Comparison of ENCODE assay signal across 8 cellular contexts in the genomic region with DNA sequence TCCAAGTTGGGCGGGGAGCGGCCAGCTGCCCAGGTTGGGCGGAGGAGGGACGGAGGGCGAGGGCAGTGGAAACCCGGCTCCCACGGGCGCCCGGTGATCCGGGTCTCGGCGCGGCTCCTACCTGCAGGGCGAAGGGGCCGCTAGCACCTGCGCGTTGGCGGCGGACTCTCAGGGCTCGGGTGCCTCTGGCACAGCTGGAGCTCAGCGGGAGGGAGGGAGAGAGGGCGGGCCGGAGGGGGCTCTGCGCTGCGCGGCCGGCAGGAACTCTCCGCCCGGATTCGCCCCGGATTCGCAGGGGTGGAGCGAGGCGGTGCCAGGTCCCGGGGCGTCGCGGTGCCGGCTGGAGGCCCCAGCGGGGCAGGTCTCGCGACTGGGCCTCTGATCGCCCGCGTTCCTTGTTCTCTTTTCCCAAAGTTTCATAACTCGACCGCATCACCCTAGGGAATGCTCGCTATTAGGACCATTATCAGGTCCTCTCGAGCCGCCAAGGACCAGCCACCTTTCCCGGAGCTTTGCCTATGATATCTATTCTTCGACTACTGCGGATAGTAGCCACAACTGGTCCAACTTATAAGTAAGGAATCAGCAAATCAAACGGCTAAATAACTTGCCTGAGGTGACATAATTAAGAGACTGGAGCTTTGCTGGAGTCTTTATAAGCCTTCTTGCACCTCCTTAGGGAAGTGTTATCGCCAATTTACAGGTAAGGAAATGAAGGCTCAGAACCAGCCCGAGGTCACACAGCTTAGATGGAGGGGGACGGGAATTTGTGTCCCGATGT. TPM values are rescaled to one million over a fixed set of nuclear protein-coding genes. Genes with fewer than 3 reads are reported as not detected.
DNase-seq lines count a peak whose midpoint lies in the region; ATAC-seq and TF ChIP-seq lines count a peak whose summit lies in the region.

A gene with protein sequence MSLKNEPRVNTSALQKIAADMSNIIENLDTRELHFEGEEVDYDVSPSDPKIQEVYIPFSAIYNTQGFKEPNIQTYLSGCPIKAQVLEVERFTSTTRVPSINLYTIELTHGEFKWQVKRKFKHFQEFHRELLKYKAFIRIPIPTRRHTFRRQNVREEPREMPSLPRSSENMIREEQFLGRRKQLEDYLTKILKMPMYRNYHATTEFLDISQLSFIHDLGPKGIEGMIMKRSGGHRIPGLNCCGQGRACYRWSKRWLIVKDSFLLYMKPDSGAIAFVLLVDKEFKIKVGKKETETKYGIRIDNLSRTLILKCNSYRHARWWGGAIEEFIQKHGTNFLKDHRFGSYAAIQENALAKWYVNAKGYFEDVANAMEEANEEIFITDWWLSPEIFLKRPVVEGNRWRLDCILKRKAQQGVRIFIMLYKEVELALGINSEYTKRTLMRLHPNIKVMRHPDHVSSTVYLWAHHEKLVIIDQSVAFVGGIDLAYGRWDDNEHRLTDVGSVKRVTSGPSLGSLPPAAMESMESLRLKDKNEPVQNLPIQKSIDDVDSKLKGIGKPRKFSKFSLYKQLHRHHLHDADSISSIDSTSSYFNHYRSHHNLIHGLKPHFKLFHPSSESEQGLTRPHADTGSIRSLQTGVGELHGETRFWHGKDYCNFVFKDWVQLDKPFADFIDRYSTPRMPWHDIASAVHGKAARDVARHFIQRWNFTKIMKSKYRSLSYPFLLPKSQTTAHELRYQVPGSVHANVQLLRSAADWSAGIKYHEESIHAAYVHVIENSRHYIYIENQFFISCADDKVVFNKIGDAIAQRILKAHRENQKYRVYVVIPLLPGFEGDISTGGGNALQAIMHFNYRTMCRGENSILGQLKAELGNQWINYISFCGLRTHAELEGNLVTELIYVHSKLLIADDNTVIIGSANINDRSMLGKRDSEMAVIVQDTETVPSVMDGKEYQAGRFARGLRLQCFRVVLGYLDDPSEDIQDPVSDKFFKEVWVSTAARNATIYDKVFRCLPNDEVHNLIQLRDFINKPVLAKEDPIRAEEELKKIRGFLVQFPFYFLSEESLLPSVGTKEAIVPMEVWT (minus strand): TSS at position 206 of the 781 bp plus-strand sequence. CDS start 72,432 bp downstream, outside the sequence.

- peaks cover 39% of the 10 kb centered on the region for H3K27me3 Mint-ChIP-seq in WTC11 (ENCODE audit: low read depth)

- peak within 1 kb of the TSS; percentile 63 for H3K4me3 ChIP-seq in HEK293 (ENCODE audit: low read depth, low read length)

- H3K4me3 Mint-ChIP-seq in WTC11: peak within 1 kb of the TSS; percentile 77

- peak; percentile 71 for ATAC-seq in WTC11
- peak; percentile 89 for ATAC-seq in left lobe of liver

- no peaks in the 10 kb centered on the region for H3K9me3 ChIP-seq in HEK293 (ENCODE audit: control insufficient read depth, insufficient read depth, low read depth, low read length)

- no peaks in the 10 kb centered on the region for H3K36me3 ChIP-seq in HEK293 (ENCODE audit: control insufficient read depth in 2 of 2, insufficient read depth in 1 of 2, low read length in 2 of 2)

- no peaks in the 10 kb centered on the region for H3K9me3 Mint-ChIP-seq in WTC11

- no peaks in the 10 kb centered on the region for H3K36me3 Mint-ChIP-seq in WTC11

- peaks cover 10% of the 10 kb centered on the region for H3K4me1 Mint-ChIP-seq in WTC11

- H3K4me1 ChIP-seq in HEK293 (ENCODE audit: control insufficient read depth, insufficient read depth, low read length): peaks cover 4% of the 10 kb centered on the region; the same call in 1 of the 2 replicates

- peak; percentile 83 to 89 for DNase-seq in NCI-H2081 (lab: John Stamatoyannopoulos, UW)
- no peak for DNase-seq in NCI-H2081 treated with DMSO at 0.1 percent for 48 hours (lab: John Stamatoyannopoulos, UW)
- DNase-seq in NCI-H1092 (lab: John Stamatoyannopoulos, UW): peak; percentile 49
- DNase-seq in WTC11 (ENCODE audit: low spot score): peak; percentile 60
- peak in 1 of 2 donors; percentile 83 for DNase-seq in dermis microvascular lymphatic vessel endothelial cell (ENCODE audit: low read depth in 2 of 2)
- peak; percentile 91 for DNase-seq in left lobe of liver (ENCODE audit: low spot score)
- peak; percentile 24 for DNase-seq in stimulated activated CD4-positive, alpha-beta T cell treated with anti-CD3 and anti-CD28 coated beads, Interleukin-4, amount 100 ng/mL, for 1 hour

- POLR2A ChIA-PET in HEK293 (lab: Yijun Ruan, JAX) (interaction anchor here (0.6 to 1.3 kb wide), 5 partner anchors 12 to 170 kb away, joined by 3 to 4 read pairs (median 4); no protein-coding TSS in a partner anchor), WTC11 (lab: Charles Lee) (interaction anchor here (0.6 kb wide), 1 partner anchor 227 kb away, joined by 3 read pairs; no protein-coding TSS in a partner anchor)

- no peak for TF ChIP-seq CTCF in HEK293 (tag by site-specific recombination; IDR thresholded peaks at IDR 0.05)
- TF ChIP-seq CTCF in WTC11 (IDR thresholded peaks at IDR 0.05): no peak

- peak within 1 kb of the TSS; percentile 84 for H3K27ac ChIP-seq in HEK293 (ENCODE audit: extremely low read depth, low read depth, low read length)

- CTCF ChIA-PET in HEK293 (lab: Yijun Ruan, JAX): interaction anchor here (3.7 kb wide), 1 partner anchor 20 kb away, joined by 19 read pairs; no protein-coding TSS in a partner anchor
- CTCF ChIA-PET in WTC11 (lab: Charles Lee): interaction anchor here (1.4 to 1.9 kb wide), 5 partner anchors 20 to 522 kb away, joined by 4 to 8 read pairs (median 6); no protein-coding TSS in a partner anchor

- no peak within 1 kb of the TSS for H3K27ac Mint-ChIP-seq in WTC11

TF ChIP-seq in HEK293, 187 proteins besides CTCF, POLR2A, EP300 and RAD21 (continues in another document):
- TF ChIP-seq ZNF596 (tag by site-specific recombination; IDR thresholded peaks at IDR 0.05) (peak; percentile 55; the same call in 1 of the 2 replicates), ZNF146 (tag by site-specific recombination; IDR thresholded peaks at IDR 0.05) (no peak; the same call in 1 of the 2 replicates), KLF1 (tag by site-specific recombination; IDR thresholded peaks at IDR 0.05) (peak; percentile 79), ZNF707 (tag by site-specific recombination; IDR thresholded peaks at IDR 0.05) (no peak), ZNF2 (tag by site-specific recombination; IDR thresholded peaks at IDR 0.05) (0 out of 2 replicates have a peak, but pooled peaks have one; percentile 11), ZNF10 (tag by site-specific recombination; IDR thresholded peaks at IDR 0.05) (0 out of 2 replicates have a peak, but pooled peaks have one; percentile 29)
- TF ChIP-seq, protein P1, sequence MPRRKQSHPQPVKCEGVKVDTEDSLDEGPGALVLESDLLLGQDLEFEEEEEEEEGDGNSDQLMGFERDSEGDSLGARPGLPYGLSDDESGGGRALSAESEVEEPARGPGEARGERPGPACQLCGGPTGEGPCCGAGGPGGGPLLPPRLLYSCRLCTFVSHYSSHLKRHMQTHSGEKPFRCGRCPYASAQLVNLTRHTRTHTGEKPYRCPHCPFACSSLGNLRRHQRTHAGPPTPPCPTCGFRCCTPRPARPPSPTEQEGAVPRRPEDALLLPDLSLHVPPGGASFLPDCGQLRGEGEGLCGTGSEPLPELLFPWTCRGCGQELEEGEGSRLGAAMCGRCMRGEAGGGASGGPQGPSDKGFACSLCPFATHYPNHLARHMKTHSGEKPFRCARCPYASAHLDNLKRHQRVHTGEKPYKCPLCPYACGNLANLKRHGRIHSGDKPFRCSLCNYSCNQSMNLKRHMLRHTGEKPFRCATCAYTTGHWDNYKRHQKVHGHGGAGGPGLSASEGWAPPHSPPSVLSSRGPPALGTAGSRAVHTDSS (tag by site-specific recombination; IDR thresholded peaks at IDR 0.05): no peak

TF ChIP-seq in WTC11, 78 proteins besides CTCF, POLR2A, EP300 and RAD21:
- TF ChIP-seq, protein P2, sequence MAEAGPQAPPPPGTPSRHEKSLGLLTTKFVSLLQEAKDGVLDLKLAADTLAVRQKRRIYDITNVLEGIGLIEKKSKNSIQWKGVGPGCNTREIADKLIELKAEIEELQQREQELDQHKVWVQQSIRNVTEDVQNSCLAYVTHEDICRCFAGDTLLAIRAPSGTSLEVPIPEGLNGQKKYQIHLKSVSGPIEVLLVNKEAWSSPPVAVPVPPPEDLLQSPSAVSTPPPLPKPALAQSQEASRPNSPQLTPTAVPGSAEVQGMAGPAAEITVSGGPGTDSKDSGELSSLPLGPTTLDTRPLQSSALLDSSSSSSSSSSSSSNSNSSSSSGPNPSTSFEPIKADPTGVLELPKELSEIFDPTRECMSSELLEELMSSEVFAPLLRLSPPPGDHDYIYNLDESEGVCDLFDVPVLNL (CRISPR knock-in tag; IDR thresholded peaks at IDR 0.05; ENCODE audit: borderline replicate concordance, low read depth): no peak
- TF ChIP-seq ZNF219 (CRISPR knock-in tag; IDR thresholded peaks at IDR 0.05; ENCODE audit: borderline replicate concordance) (peak; percentile 57; the same call in 1 of the 2 replicates), ZNF423 (CRISPR knock-in tag; IDR thresholded peaks at IDR 0.05) (peak; percentile 69), TEAD4 (CRISPR knock-in tag; IDR thresholded peaks at IDR 0.05) (no peak), GABPB1 (CRISPR knock-in tag; IDR thresholded peaks at IDR 0.05) (peak; percentile 76), NFYB (CRISPR knock-in tag; conservative IDR thresholded peaks at IDR 0.05; ENCODE audit: low read depth) (0 out of 2 replicates have a peak, but pooled peaks have one; percentile 3), KAT7 (CRISPR knock-in tag; IDR thresholded peaks at IDR 0.05; ENCODE audit: borderline replicate concordance) (0 out of 2 replicates have a peak, but pooled peaks have one; percentile 65), SP1 (CRISPR knock-in tag; conservative IDR thresholded peaks at IDR 0.05) (0 out of 2 replicates have a peak, but pooled peaks have one; percentile 51), ESRRA (CRISPR knock-in tag; IDR thresholded peaks at IDR 0.05; ENCODE audit: borderline replicate concordance) (peak; percentile 64; the same call in 1 of the 2 replicates), MYBL2 (CRISPR knock-in tag; IDR thresholded peaks at IDR 0.05) (0 out of 2 replicates have a peak, but pooled peaks have one; percentile 44), EMX1 (CRISPR knock-in tag; IDR thresholded peaks at IDR 0.05) (no peak)
- TF ChIP-seq, protein P3, sequence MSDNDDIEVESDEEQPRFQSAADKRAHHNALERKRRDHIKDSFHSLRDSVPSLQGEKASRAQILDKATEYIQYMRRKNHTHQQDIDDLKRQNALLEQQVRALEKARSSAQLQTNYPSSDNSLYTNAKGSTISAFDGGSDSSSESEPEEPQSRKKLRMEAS (CRISPR knock-in tag; IDR thresholded peaks at IDR 0.05): 0 out of 2 replicates have a peak, but pooled peaks have one; percentile 52
- TF ChIP-seq, protein P4, sequence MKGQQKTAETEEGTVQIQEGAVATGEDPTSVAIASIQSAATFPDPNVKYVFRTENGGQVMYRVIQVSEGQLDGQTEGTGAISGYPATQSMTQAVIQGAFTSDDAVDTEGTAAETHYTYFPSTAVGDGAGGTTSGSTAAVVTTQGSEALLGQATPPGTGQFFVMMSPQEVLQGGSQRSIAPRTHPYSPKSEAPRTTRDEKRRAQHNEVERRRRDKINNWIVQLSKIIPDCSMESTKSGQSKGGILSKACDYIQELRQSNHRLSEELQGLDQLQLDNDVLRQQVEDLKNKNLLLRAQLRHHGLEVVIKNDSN (CRISPR knock-in tag; IDR thresholded peaks at IDR 0.05): 0 out of 2 replicates have a peak, but pooled peaks have one; percentile 33

RNA-seq across cellular contexts. Expression of the gene that starts here (rescaled TPM):
- total RNA-seq in WTC11 (2021): 3.2 to 4.0 TPM (median 3.6 TPM) in 3 replicates
- total RNA-seq in dermis microvascular lymphatic vessel endothelial cell: 62.2 and 89.2 TPM in 2 replicates
- total RNA-seq in left lobe of liver: 15.2 TPM
